ENCODE assay signal across 1 cellular context in the genomic region with DNA sequence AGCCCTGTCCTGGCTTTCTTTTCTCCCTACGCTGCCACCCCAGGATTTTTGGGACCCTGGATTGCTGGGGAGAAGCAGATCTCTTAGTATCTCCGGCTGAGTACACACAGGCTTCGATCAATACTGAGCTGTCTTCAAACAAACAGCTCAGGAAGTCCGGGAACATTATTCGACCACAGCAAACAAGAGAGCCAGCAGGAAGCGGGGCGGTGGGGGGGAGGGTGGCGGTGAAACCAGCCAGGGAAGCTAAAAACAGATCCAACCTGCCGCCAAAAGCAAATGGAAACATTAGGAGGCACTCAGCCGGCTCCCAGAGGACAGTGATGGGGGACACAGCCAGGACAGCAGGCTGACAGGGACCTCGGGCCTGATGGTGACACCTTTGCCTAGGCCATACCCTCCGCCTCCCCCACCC.
TF ChIP-seq lines count a peak whose summit lies in the region.

No MANE protein-coding gene starts in this region.

TF ChIP-seq in HepG2, 621 proteins besides CTCF, POLR2A, EP300 and RAD21 (continued from another document and continues in another):
- TF ChIP-seq MEIS1 (CRISPR knock-in tag; IDR thresholded peaks at IDR 0.05; ENCODE audit: borderline replicate concordance): no peak
- no peak for TF ChIP-seq MBNL3 (CRISPR knock-in tag; conservative IDR thresholded peaks at IDR 0.05)
- TF ChIP-seq SOX5 (CRISPR knock-in tag; IDR thresholded peaks at IDR 0.05; ENCODE audit: borderline replicate concordance): peak; percentile 65; the same call in 1 of the 2 replicates
- TF ChIP-seq, protein P1, sequence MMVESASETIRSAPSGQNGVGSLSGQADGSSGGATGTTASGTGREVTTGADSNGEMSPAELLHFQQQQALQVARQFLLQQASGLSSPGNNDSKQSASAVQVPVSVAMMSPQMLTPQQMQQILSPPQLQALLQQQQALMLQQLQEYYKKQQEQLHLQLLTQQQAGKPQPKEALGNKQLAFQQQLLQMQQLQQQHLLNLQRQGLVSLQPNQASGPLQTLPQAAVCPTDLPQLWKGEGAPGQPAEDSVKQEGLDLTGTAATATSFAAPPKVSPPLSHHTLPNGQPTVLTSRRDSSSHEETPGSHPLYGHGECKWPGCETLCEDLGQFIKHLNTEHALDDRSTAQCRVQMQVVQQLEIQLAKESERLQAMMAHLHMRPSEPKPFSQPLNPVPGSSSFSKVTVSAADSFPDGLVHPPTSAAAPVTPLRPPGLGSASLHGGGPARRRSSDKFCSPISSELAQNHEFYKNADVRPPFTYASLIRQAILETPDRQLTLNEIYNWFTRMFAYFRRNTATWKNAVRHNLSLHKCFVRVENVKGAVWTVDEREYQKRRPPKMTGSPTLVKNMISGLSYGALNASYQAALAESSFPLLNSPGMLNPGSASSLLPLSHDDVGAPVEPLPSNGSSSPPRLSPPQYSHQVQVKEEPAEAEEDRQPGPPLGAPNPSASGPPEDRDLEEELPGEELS (CRISPR knock-in tag; IDR thresholded peaks at IDR 0.05): peak; percentile 92
- TF ChIP-seq, protein P2, sequence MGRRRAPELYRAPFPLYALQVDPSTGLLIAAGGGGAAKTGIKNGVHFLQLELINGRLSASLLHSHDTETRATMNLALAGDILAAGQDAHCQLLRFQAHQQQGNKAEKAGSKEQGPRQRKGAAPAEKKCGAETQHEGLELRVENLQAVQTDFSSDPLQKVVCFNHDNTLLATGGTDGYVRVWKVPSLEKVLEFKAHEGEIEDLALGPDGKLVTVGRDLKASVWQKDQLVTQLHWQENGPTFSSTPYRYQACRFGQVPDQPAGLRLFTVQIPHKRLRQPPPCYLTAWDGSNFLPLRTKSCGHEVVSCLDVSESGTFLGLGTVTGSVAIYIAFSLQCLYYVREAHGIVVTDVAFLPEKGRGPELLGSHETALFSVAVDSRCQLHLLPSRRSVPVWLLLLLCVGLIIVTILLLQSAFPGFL (CRISPR knock-in tag; IDR thresholded peaks at IDR 0.05): no peak
- peak; percentile 29; the same call in 1 of the 2 replicates for TF ChIP-seq ZNF263 (CRISPR knock-in tag; IDR thresholded peaks at IDR 0.05)
- no peak for TF ChIP-seq PAF1 (CRISPR knock-in tag; IDR thresholded peaks at IDR 0.05)
- TF ChIP-seq ZBTB38 (CRISPR knock-in tag; IDR thresholded peaks at IDR 0.05): no peak
- no peak for TF ChIP-seq PAX8 (CRISPR knock-in tag; IDR thresholded peaks at IDR 0.05; ENCODE audit: borderline replicate concordance)
- TF ChIP-seq POLR2G (IDR thresholded peaks at IDR 0.05; ENCODE audit: low read depth, low read length): no peak
- TF ChIP-seq ZNF12 (CRISPR knock-in tag; IDR thresholded peaks at IDR 0.05): 0 out of 2 replicates have a peak, but pooled peaks have one; percentile 21
- TF ChIP-seq HNF4G (IDR thresholded peaks at IDR 0.05; ENCODE audit: borderline replicate concordance, low read depth, low read length): peak; percentile 47; the same call in 1 of the 2 replicates
- TF ChIP-seq HNF4G (CRISPR knock-in tag; IDR thresholded peaks at IDR 0.05; ENCODE audit: borderline replicate concordance, low read depth): no peak; the same call in 1 of the 2 replicates
- 0 out of 2 replicates have a peak, but pooled peaks have one; percentile 31 for TF ChIP-seq ZNF792 (CRISPR knock-in tag; IDR thresholded peaks at IDR 0.05)
- TF ChIP-seq, protein P3, sequence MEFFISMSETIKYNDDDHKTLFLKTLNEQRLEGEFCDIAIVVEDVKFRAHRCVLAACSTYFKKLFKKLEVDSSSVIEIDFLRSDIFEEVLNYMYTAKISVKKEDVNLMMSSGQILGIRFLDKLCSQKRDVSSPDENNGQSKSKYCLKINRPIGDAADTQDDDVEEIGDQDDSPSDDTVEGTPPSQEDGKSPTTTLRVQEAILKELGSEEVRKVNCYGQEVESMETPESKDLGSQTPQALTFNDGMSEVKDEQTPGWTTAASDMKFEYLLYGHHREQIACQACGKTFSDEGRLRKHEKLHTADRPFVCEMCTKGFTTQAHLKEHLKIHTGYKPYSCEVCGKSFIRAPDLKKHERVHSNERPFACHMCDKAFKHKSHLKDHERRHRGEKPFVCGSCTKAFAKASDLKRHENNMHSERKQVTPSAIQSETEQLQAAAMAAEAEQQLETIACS (CRISPR knock-in tag; IDR thresholded peaks at IDR 0.05): no peak
- TF ChIP-seq, protein P4, sequence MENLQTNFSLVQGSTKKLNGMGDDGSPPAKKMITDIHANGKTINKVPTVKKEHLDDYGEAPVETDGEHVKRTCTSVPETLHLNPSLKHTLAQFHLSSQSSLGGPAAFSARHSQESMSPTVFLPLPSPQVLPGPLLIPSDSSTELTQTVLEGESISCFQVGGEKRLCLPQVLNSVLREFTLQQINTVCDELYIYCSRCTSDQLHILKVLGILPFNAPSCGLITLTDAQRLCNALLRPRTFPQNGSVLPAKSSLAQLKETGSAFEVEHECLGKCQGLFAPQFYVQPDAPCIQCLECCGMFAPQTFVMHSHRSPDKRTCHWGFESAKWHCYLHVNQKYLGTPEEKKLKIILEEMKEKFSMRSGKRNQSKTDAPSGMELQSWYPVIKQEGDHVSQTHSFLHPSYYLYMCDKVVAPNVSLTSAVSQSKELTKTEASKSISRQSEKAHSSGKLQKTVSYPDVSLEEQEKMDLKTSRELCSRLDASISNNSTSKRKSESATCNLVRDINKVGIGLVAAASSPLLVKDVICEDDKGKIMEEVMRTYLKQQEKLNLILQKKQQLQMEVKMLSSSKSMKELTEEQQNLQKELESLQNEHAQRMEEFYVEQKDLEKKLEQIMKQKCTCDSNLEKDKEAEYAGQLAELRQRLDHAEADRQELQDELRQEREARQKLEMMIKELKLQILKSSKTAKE (CRISPR knock-in tag; IDR thresholded peaks at IDR 0.05; ENCODE audit: borderline replicate concordance): peak; percentile 60; the same call in 1 of the 2 replicates
- no peak; the same call in 1 of the 2 replicates for TF ChIP-seq MTA1 (CRISPR knock-in tag; IDR thresholded peaks at IDR 0.05; ENCODE audit: borderline replicate concordance)
- TF ChIP-seq BRD4 (CRISPR knock-in tag; IDR thresholded peaks at IDR 0.05): peak; percentile 38; the same call in 1 of the 2 replicates
- TF ChIP-seq RFXAP (CRISPR knock-in tag; IDR thresholded peaks at IDR 0.05; ENCODE audit: borderline replicate concordance): no peak
- peak; percentile 40; the same call in 1 of the 2 replicates for TF ChIP-seq ZNF335 (CRISPR knock-in tag; IDR thresholded peaks at IDR 0.05)
- TF ChIP-seq ZSCAN25 (CRISPR knock-in tag; IDR thresholded peaks at IDR 0.05): no peak
- TF ChIP-seq IKZF1 (IDR thresholded peaks at IDR 0.05): no peak
- no peak for TF ChIP-seq MTF2 (CRISPR knock-in tag; IDR thresholded peaks at IDR 0.05; ENCODE audit: borderline replicate concordance)
- 0 out of 2 replicates have a peak, but pooled peaks have one; percentile 11 for TF ChIP-seq TMF1 (CRISPR knock-in tag; IDR thresholded peaks at IDR 0.05; ENCODE audit: low read depth)
- no peak for TF ChIP-seq PHF5A (CRISPR knock-in tag; IDR thresholded peaks at IDR 0.05; ENCODE audit: low read depth, unreplicated experiment)
- no peak; the same call in 1 of the 2 replicates for TF ChIP-seq AKAP8 (CRISPR knock-in tag; IDR thresholded peaks at IDR 0.05)
- TF ChIP-seq TGIF2 (CRISPR knock-in tag; IDR thresholded peaks at IDR 0.05): 0 out of 2 replicates have a peak, but pooled peaks have one; percentile 14
- no peak for TF ChIP-seq RBAK (CRISPR knock-in tag; IDR thresholded peaks at IDR 0.05)
- TF ChIP-seq, protein P5, sequence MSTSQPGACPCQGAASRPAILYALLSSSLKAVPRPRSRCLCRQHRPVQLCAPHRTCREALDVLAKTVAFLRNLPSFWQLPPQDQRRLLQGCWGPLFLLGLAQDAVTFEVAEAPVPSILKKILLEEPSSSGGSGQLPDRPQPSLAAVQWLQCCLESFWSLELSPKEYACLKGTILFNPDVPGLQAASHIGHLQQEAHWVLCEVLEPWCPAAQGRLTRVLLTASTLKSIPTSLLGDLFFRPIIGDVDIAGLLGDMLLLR (CRISPR knock-in tag; IDR thresholded peaks at IDR 0.05): no peak
- peak; percentile 64; the same call in 1 of the 2 replicates for TF ChIP-seq THAP11 (CRISPR knock-in tag; IDR thresholded peaks at IDR 0.05)
- no peak for TF ChIP-seq ZBTB1 (CRISPR knock-in tag; IDR thresholded peaks at IDR 0.05; ENCODE audit: borderline replicate concordance)
- TF ChIP-seq, protein P6, sequence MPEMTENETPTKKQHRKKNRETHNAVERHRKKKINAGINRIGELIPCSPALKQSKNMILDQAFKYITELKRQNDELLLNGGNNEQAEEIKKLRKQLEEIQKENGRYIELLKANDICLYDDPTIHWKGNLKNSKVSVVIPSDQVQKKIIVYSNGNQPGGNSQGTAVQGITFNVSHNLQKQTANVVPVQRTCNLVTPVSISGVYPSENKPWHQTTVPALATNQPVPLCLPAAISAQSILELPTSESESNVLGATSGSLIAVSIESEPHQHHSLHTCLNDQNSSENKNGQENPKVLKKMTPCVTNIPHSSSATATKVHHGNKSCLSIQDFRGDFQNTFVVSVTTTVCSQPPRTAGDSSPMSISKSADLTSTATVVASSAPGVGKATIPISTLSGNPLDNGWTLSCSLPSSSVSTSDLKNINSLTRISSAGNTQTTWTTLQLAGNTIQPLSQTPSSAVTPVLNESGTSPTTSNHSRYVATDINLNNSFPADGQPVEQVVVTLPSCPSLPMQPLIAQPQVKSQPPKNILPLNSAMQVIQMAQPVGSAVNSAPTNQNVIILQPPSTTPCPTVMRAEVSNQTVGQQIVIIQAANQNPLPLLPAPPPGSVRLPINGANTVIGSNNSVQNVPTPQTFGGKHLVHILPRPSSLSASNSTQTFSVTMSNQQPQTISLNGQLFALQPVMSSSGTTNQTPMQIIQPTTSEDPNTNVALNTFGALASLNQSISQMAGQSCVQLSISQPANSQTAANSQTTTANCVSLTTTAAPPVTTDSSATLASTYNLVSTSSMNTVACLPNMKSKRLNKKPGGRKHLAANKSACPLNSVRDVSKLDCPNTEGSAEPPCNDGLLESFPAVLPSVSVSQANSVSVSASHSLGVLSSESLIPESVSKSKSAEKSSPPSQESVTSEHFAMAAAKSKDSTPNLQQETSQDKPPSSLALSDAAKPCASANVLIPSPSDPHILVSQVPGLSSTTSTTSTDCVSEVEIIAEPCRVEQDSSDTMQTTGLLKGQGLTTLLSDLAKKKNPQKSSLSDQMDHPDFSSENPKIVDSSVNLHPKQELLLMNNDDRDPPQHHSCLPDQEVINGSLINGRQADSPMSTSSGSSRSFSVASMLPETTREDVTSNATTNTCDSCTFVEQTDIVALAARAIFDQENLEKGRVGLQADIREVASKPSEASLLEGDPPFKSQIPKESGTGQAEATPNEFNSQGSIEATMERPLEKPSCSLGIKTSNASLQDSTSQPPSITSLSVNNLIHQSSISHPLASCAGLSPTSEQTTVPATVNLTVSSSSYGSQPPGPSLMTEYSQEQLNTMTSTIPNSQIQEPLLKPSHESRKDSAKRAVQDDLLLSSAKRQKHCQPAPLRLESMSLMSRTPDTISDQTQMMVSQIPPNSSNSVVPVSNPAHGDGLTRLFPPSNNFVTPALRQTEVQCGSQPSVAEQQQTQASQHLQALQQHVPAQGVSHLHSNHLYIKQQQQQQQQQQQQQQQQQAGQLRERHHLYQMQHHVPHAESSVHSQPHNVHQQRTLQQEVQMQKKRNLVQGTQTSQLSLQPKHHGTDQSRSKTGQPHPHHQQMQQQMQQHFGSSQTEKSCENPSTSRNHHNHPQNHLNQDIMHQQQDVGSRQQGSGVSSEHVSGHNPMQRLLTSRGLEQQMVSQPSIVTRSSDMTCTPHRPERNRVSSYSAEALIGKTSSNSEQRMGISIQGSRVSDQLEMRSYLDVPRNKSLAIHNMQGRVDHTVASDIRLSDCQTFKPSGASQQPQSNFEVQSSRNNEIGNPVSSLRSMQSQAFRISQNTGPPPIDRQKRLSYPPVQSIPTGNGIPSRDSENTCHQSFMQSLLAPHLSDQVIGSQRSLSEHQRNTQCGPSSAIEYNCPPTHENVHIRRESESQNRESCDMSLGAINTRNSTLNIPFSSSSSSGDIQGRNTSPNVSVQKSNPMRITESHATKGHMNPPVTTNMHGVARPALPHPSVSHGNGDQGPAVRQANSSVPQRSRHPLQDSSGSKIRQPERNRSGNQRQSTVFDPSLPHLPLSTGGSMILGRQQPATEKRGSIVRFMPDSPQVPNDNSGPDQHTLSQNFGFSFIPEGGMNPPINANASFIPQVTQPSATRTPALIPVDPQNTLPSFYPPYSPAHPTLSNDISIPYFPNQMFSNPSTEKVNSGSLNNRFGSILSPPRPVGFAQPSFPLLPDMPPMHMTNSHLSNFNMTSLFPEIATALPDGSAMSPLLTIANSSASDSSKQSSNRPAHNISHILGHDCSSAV (CRISPR knock-in tag; IDR thresholded peaks at IDR 0.05; ENCODE audit: borderline replicate concordance): no peak
- peak; percentile 58; the same call in 1 of the 2 replicates for TF ChIP-seq ZNF451 (CRISPR knock-in tag; IDR thresholded peaks at IDR 0.05)
- no peak for TF ChIP-seq MIER2 (CRISPR knock-in tag; IDR thresholded peaks at IDR 0.05)
- 0 out of 2 replicates have a peak, but pooled peaks have one; percentile 28 for TF ChIP-seq SSRP1 (CRISPR knock-in tag; IDR thresholded peaks at IDR 0.05)
- no peak for TF ChIP-seq ZNF546 (CRISPR knock-in tag; conservative IDR thresholded peaks at IDR 0.05)
- peak; percentile 73 for TF ChIP-seq SAP130 (CRISPR knock-in tag; IDR thresholded peaks at IDR 0.05; ENCODE audit: low read depth)
- TF ChIP-seq, protein P7, sequence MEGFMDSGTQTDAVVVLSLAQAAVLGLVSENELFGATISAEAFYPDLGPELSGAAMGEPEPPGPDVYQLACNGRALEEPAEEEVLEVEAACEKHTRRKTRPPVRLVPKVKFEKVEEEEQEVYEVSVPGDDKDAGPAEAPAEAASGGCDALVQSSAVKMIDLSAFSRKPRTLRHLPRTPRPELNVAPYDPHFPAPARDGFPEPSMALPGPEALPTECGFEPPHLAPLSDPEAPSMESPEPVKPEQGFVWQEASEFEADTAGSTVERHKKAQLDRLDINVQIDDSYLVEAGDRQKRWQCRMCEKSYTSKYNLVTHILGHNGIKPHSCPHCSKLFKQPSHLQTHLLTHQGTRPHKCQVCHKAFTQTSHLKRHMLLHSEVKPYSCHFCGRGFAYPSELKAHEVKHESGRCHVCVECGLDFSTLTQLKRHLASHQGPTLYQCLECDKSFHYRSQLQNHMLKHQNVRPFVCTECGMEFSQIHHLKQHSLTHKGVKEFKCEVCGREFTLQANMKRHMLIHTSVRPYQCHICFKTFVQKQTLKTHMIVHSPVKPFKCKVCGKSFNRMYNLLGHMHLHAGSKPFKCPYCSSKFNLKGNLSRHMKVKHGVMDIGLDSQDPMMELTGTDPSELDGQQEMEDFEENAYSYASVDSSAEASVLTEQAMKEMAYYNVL (CRISPR knock-in tag; IDR thresholded peaks at IDR 0.05; ENCODE audit: borderline replicate concordance): peak; percentile 51; the same call in 1 of the 2 replicates
- TF ChIP-seq ARNT2 (CRISPR knock-in tag; IDR thresholded peaks at IDR 0.05; ENCODE audit: low read depth): peak; percentile 21; the same call in 1 of the 2 replicates
- TF ChIP-seq, protein P8, sequence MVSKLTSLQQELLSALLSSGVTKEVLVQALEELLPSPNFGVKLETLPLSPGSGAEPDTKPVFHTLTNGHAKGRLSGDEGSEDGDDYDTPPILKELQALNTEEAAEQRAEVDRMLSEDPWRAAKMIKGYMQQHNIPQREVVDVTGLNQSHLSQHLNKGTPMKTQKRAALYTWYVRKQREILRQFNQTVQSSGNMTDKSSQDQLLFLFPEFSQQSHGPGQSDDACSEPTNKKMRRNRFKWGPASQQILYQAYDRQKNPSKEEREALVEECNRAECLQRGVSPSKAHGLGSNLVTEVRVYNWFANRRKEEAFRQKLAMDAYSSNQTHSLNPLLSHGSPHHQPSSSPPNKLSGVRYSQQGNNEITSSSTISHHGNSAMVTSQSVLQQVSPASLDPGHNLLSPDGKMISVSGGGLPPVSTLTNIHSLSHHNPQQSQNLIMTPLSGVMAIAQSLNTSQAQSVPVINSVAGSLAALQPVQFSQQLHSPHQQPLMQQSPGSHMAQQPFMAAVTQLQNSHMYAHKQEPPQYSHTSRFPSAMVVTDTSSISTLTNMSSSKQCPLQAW (CRISPR knock-in tag; IDR thresholded peaks at IDR 0.05): no peak
